Comparison of ENCODE assay signal across 9 cellular contexts in the genomic region with DNA sequence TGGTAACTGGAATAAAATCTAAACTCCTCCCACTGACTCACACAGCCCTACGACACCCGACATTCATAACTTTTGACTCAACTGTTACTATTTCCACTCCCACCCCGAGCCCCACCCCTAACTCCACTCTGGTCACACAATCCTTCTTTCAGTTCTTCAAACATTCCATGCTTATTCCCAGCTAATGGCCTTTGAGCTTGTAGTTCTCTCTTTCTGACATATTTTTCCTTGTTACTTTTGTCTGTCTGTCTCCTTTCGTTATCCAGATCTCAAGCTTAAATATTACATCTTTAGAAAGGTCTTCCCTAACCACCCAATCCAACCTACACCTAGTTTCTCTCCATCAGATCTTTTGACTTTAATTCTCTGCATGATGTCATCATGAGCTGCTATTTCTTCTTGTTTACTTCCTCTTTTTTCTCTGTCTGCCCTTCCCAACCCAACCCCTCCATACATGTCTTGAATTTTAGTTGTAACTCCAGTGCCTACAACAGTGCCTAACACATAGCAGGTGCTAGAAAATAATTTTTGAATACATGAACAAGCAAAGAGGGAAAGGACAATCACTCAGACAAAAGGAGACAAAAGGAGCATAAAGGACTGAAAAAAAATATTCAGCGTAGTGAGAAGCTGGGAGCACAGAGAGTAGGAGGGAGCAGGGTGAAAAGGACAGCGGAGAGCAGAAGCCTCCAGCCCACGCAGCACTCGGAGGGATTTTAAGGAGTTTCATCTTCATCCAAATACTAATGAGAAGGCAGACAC.
DNase-seq lines count a peak whose midpoint lies in the region; ATAC-seq and TF ChIP-seq lines count a peak whose summit lies in the region.
"Had no signal": no experiment of that assay in that cellular context is flagged by ENCODE, and none has a peak within 500 bp of the region (broad histone marks: within the 10 kb centered on the region; RNA-seq: fewer than 3 reads in every experiment).

No MANE protein-coding gene starts in this region.

- H3K4me1 ChIP-seq in GM23338 (ENCODE audit: insufficient read depth) (peaks cover 7% of the 10 kb centered on the region; the same call in 1 of the 2 replicates), Panc1 (ENCODE audit: control insufficient read depth, insufficient read depth, low read length) (peaks cover 9% of the 10 kb centered on the region; the same call in 1 of the 2 replicates), esophagus squamous epithelium (peaks cover 0 to 20% (median 12%) of the 10 kb centered on the region in 3 donors)

- ATAC-seq in GM23338 (no peak; the same call in 2 of the 3 replicates), Panc1 (peak; percentile 14; the same call in 1 of the 2 replicates), WTC11 (no peak), GM18861 (IDR thresholded peaks at IDR 0.05; ENCODE audit: unreplicated experiment) (no peak)

- no peaks in the 10 kb centered on the region for H4K20me1 ChIP-seq in GM23338 (replicated peaks; ENCODE audit: insufficient read depth)

- no peak for TF ChIP-seq POLR2A in esophagus squamous epithelium (IDR thresholded peaks at IDR 0.05)

- no peaks in the 10 kb centered on the region for H3K27me3 Mint-ChIP-seq in GM23338 (ENCODE audit: insufficient read depth, low read depth, poor library complexity)
- no peaks in the 10 kb centered on the region for H3K27me3 Mint-ChIP-seq in WTC11 (ENCODE audit: low read depth)
- H3K27me3 Mint-ChIP-seq: central memory CD8-positive, alpha-beta T cell had no signal

- no peaks in the 10 kb centered on the region for H3K9me2 ChIP-seq in GM23338 (ENCODE audit: insufficient read depth)

- H3K27ac ChIP-seq in GM23338 (ENCODE audit: low read depth) = no peak overlapping the region
- H3K27ac ChIP-seq in Panc1 (ENCODE audit: low read length) = no peak overlapping the region
- H3K27ac ChIP-seq in esophagus squamous epithelium = peak overlapping the region; percentile 51 to 87 (median 80)

- no peaks in the 10 kb centered on the region for H3K36me3 Mint-ChIP-seq in GM23338 (ENCODE audit: low read depth)
- no peaks in the 10 kb centered on the region for H3K36me3 Mint-ChIP-seq in WTC11

- H3K9me3 Mint-ChIP-seq in GM23338 (no peaks in the 10 kb centered on the region; the same call in 2 of the 3 replicates), WTC11 (no peaks in the 10 kb centered on the region)
- H3K9me3 Mint-ChIP-seq: central memory CD8-positive, alpha-beta T cell had no signal

- no TSS peak for BruUV-seq in Panc1 (replicated peaks; lab: Mats Ljungman, UMichigan)

- H2AFZ ChIP-seq in GM23338 = peak overlapping the region; percentile 98

- H3K4me3 Mint-ChIP-seq in GM23338 (no peak overlapping the region), WTC11 (no peak overlapping the region)
- H3K4me3 Mint-ChIP-seq: central memory CD8-positive, alpha-beta T cell had no signal

- H3K27me3 ChIP-seq in GM23338 (ENCODE audit: insufficient read depth) (no peaks in the 10 kb centered on the region), Panc1 (ENCODE audit: control insufficient read depth, insufficient read depth, low read length) (no peaks in the 10 kb centered on the region), esophagus squamous epithelium (no peaks in the 10 kb centered on the region)

- H3K36me3 ChIP-seq in GM23338 (ENCODE audit: insufficient read depth) (no peaks in the 10 kb centered on the region), Panc1 (ENCODE audit: control insufficient read depth, insufficient read depth, low read length) (no peaks in the 10 kb centered on the region), esophagus squamous epithelium (no peaks in the 10 kb centered on the region)

- CTCF ChIA-PET in Panc1 (lab: Charles Lee) = no interaction called here
- CTCF ChIA-PET in WTC11 (lab: Charles Lee) = interaction anchor here (0.6 to 1.1 kb wide), 2 partner anchors 8 to 70 kb away, joined by 3 to 4 read pairs; no protein-coding TSS in a partner anchor

- H3K4me1 Mint-ChIP-seq in GM23338 = no peaks in the 10 kb centered on the region
- H3K4me1 Mint-ChIP-seq in WTC11 = no peaks in the 10 kb centered on the region
- H3K4me1 Mint-ChIP-seq: central memory CD8-positive, alpha-beta T cell had no signal

- H3K27ac Mint-ChIP-seq in GM23338 (no peak overlapping the region), WTC11 (no peak overlapping the region)

- no peaks in the 10 kb centered on the region for H3K79me2 ChIP-seq in GM23338 (replicated peaks; ENCODE audit: insufficient read depth)

- no peaks in the 10 kb centered on the region for H3K9me3 ChIP-seq in Panc1 (ENCODE audit: control insufficient read depth, insufficient read depth, low read depth, low read length)
- H3K9me3 ChIP-seq in esophagus squamous epithelium = no peaks in the 10 kb centered on the region

- no peak for TF ChIP-seq CTCF in AG09319 (IDR thresholded peaks at IDR 0.05; ENCODE audit: low read depth, low read length)
- no peak for TF ChIP-seq CTCF in GM23338 (conservative IDR thresholded peaks at IDR 0.05; ENCODE audit: low read depth in 2 of 2)
- TF ChIP-seq CTCF in Panc1 (IDR thresholded peaks at IDR 0.05) = no peak
- no peak for TF ChIP-seq CTCF in esophagus squamous epithelium (IDR thresholded peaks at IDR 0.05)
- TF ChIP-seq CTCF in retinal pigment epithelial cell (conservative IDR thresholded peaks at IDR 0.05; ENCODE audit: low read depth, low read length) = no peak
- TF ChIP-seq CTCF in WTC11 (IDR thresholded peaks at IDR 0.05) = no peak
- TF ChIP-seq CTCF in GM13977 (IDR thresholded peaks at IDR 0.05; ENCODE audit: extremely low read depth, insufficient read depth, missing control alignments) = no peak

- DNase-seq in AG09319 (ENCODE audit: extremely low read depth, low read depth) = peak; percentile 44
- no peak for DNase-seq in GM23338 (ENCODE audit: low spot score)
- DNase-seq in Panc1 (ENCODE audit: low read depth, low spot score) = no peak
- DNase-seq in esophagus squamous epithelium (lab: John Stamatoyannopoulos, UW) = no peak
- DNase-seq in retinal pigment epithelial cell (ENCODE audit: low read depth) = peak; percentile 26
- DNase-seq in WTC11 (ENCODE audit: low spot score) = no peak
- DNase-seq in GM13977 (ENCODE audit: low spot score) = no peak

- no peaks in the 10 kb centered on the region for H3F3A ChIP-seq in GM23338 (replicated peaks; ENCODE audit: low read depth)

- POLR2A ChIA-PET in Panc1 (lab: Charles Lee) = interaction anchor here (0.6 kb wide), 1 partner anchor 392 kb away, joined by 5 read pairs; no protein-coding TSS in a partner anchor
- POLR2A ChIA-PET in WTC11 (lab: Charles Lee) = no interaction called here

- H3K4me3 ChIP-seq in GM23338 = no peak overlapping the region
- peak overlapping the region in 1 of 2 experiments; percentile 69; a peak in 2 of 4 replicates for H3K4me3 ChIP-seq in Panc1 (ENCODE audit: low read depth in 2 of 2, low read length in 2 of 2)
- peak overlapping the region in 3 of 4 donors; percentile 14 to 57 (median 27) for H3K4me3 ChIP-seq in esophagus squamous epithelium
- no peak overlapping the region for H3K4me3 ChIP-seq in retinal pigment epithelial cell (ENCODE audit: low read length)

- 31 to 50% methylated on average over 8 of the region's 8 CpGs for whole genome bisulfite sequencing in esophagus squamous epithelium, 2 donors

- intact Hi-C loops in Panc1 (cut with micrococcal nuclease; ENCODE audit: unreplicated experiment) (no loop called here), esophagus squamous epithelium (cut with DNase I) (no loop called here)

- H3K4me2 ChIP-seq in GM23338 = no peak overlapping the region

- in situ Hi-C loops in Panc1 (cut with HindIII; ENCODE audit: low pct_unique_long_range_greater_than_20kb, low sequenced_read_pairs) (no loop called here), GM13977 (cut with MboI; ENCODE audit: low pct_unique_long_range_greater_than_20kb, low sequenced_read_pairs, unreplicated experiment) (no loop called here)

TF ChIP-seq in GM23338, 12 proteins besides CTCF, POLR2A, EP300 and RAD21 (continues in another document):
- TF ChIP-seq NANOG (IDR thresholded peaks at IDR 0.05; ENCODE audit: borderline replicate concordance) (no peak), JUNB (IDR thresholded peaks at IDR 0.05; ENCODE audit: unreplicated experiment) (no peak), CREB1 (CRISPR knock-in tag; IDR thresholded peaks at IDR 0.05; ENCODE audit: low read depth) (no peak), ZNF114 (CRISPR knock-in tag; IDR thresholded peaks at IDR 0.05) (no peak), EZH2 (IDR thresholded peaks at IDR 0.05; ENCODE audit: low read depth, unreplicated experiment) (no peak), EZH2phosphoT487 (IDR thresholded peaks at IDR 0.05; ENCODE audit: unreplicated experiment) (no peak), STAT1 (IDR thresholded peaks at IDR 0.05; ENCODE audit: unreplicated experiment) (no peak)

TF ChIP-seq in WTC11, 78 proteins besides CTCF, POLR2A, EP300 and RAD21 (continues in another document):
- TF ChIP-seq ZNF532 (CRISPR knock-in tag; IDR thresholded peaks at IDR 0.05; ENCODE audit: borderline replicate concordance) = no peak

Comparison
In these comparisons a context has a peak if more than half of its experiments do, and no peak if none do; other contexts are left out.
1. DNase-seq: peak in AG09319 (single experiment) and retinal pigment epithelial cell (single experiment); none in GM23338 (single experiment), Panc1 (single experiment), esophagus squamous epithelium (single experiment), WTC11 (single experiment) and GM13977 (single experiment).
2. H3K27ac ChIP-seq: peak in esophagus squamous epithelium (4 of 4); none in GM23338 (single experiment) and Panc1 (single experiment).
3. H3K4me3 ChIP-seq: peak in esophagus squamous epithelium (3 of 4); none in GM23338 (single experiment) and retinal pigment epithelial cell (single experiment).